ENCODE assay signal across 19 cellular contexts in the genomic region with DNA sequence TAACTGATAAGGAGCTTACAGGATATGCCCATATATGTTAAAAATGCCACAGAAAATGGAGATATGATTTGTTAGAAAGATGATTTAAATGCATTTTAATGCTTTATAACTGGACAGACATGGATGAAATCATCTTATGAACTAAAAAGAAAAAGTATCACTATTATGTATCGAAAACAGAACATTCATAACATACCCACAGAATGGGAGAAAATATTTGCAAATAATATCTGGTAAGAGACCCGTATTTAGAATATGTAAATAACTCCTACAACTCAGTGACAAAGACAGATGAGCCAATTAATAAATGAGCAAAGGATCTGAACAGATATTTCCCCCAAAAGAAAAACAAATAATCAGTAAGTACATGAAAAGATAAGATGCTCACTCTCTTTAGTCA.
"Had no signal": no experiment of that assay in that cellular context is flagged by ENCODE, and none has a peak within 500 bp of the region (broad histone marks: within the 10 kb centered on the region; RNA-seq: fewer than 3 reads in every experiment).

No MANE protein-coding gene starts in this region.

- H3K4me3 ChIP-seq: adrenal gland, cardiac muscle cell, gastroesophageal sphincter, left lung, transverse colon, vagina had no signal

- H3K27me3 ChIP-seq: adrenal gland, cardiac muscle cell, gastroesophageal sphincter, left lung, transverse colon, vagina had no signal

- FAIRE-seq: endometrium, keratinocyte had no signal

- H3K9me3 ChIP-seq: vagina had no signal

- H3K27ac Mint-ChIP-seq: activated CD8-positive, alpha-beta T cell treated with anti-CD3 and anti-CD28 coated beads, Interleukin-2, amount 10 ng/mL, durations not matched to agents 7 days and 5 days; nephron progenitor cell had no signal

- H3K36me3 ChIP-seq: adrenal gland, cardiac muscle cell, gastroesophageal sphincter, left lung, transverse colon, vagina had no signal

- H3K27ac ChIP-seq: adrenal gland, cardiac muscle cell, gastroesophageal sphincter, left lung, transverse colon, vagina, VCaP had no signal

- DNase-seq: activated CD4-positive, alpha-beta T cell treated with anti-CD3 and anti-CD28 coated beads for 4 hours; activated CD8-positive, alpha-beta memory T cell treated with anti-CD3 and anti-CD28 coated beads, Interleukin-2, amount 50 U/mL, for 4 hours; activated CD8-positive, alpha-beta T cell treated with anti-CD3 and anti-CD28 coated beads, Interleukin-2, amount 10 ng/mL, durations not matched to agents 7 days and 5 days; activated naive CD4-positive, alpha-beta T cell; adrenal gland; left lung; mesenchymal stem cell; nephron progenitor cell; occipital lobe; stimulated activated CD4-positive, alpha-beta T cell treated with anti-CD3 and anti-CD28 coated beads, Interleukin-2, amount 100 ng/mL, for 48 hours; stimulated activated naive CD4-positive, alpha-beta T cell; T1000; transverse colon had no signal

- ATAC-seq: activated CD8-positive, alpha-beta T cell treated with anti-CD3 and anti-CD28 coated beads, Interleukin-2, amount 10 ng/mL, durations not matched to agents 7 days and 5 days; gastroesophageal sphincter; left lung had no signal

- H3K4me3 Mint-ChIP-seq: activated CD8-positive, alpha-beta T cell treated with anti-CD3 and anti-CD28 coated beads, Interleukin-2, amount 10 ng/mL, durations not matched to agents 7 days and 5 days; nephron progenitor cell had no signal
